ENCODE assay signal across 14 cellular contexts in genomic region chr6:79694156-79694555, GRCh38.
DNase-seq lines count a peak whose midpoint lies in the region; ATAC-seq and TF ChIP-seq lines count a peak whose summit lies in the region.
"Had no signal": no experiment of that assay in that cellular context is flagged by ENCODE, and none has a peak within 500 bp of the region (broad histone marks: within the 10 kb centered on the region; RNA-seq: fewer than 3 reads in every experiment).

No MANE protein-coding gene starts in this region.

- 69 to 80% (median 76%) methylated on average over 3 of the region's 3 CpGs for WGBS in heart left ventricle, 4 donors

- ATAC-seq in heart left ventricle, result no peak
- ATAC-seq in left ventricle myocardium superior, result peak; percentile 29
- ATAC-seq in GM19395 (IDR thresholded peaks at IDR 0.05; ENCODE audit: unreplicated experiment), result no peak
- ATAC-seq: GM12878 had no signal

- H3K4me3 ChIP-seq in cardiac muscle cell (no peak overlapping the region), heart left ventricle (no peak overlapping the region), skeletal muscle cell (ENCODE audit: low read depth, low read length) (no peak overlapping the region)
- H3K4me3 ChIP-seq: GM12878, GM23338 had no signal

- H3K36me3 ChIP-seq in cardiac muscle cell, result no peaks in the 10 kb centered on the region
- peaks cover 0 to 4% (median 0%) of the 10 kb centered on the region in 9 donors for H3K36me3 ChIP-seq in heart left ventricle

- DNase-seq in cardiac muscle cell (ENCODE audit: low read depth in 1 of 2, low spot score in 1 of 2) (no peak), heart left ventricle (no peak), left ventricle myocardium superior (no peak), skeletal muscle cell (ENCODE audit: low read depth) (peak; percentile 4), GM20000 (ENCODE audit: low spot score) (no peak), islet precursor cell (no peak)
- DNase-seq: C1 segment of cervical spinal cord; Calu3; CD4-positive, alpha-beta T cell; DMS 273 treated with DMSO at 0.1 percent for 48 hours; DMS79 had no signal

- TF ChIP-seq CTCF in cardiac muscle cell (IDR thresholded peaks at IDR 0.05; ENCODE audit: low read depth, low read length) (no peak), heart left ventricle (IDR thresholded peaks at IDR 0.05) (no peak), GM20000 (IDR thresholded peaks at IDR 0.05; ENCODE audit: extremely low read depth, missing control alignments) (no peak)

- intact Hi-C loops in heart left ventricle (cut with DNase I) (no loop called here), left ventricle myocardium superior (cut with micrococcal nuclease) (no loop called here)

- TF ChIP-seq POLR2A in heart left ventricle (IDR thresholded peaks at IDR 0.05), result no peak

- H3K4me1 ChIP-seq in cardiac muscle cell (ENCODE audit: low read depth), result peaks cover 8% of the 10 kb centered on the region
- peaks cover 0 to 5% (median 0%) of the 10 kb centered on the region in 12 donors for H3K4me1 ChIP-seq in heart left ventricle

- no peaks in the 10 kb centered on the region for H3K9me3 ChIP-seq in cardiac muscle cell (ENCODE audit: low read depth)
- no peaks in the 10 kb centered on the region for H3K9me3 ChIP-seq in heart left ventricle

- H3K27me3 ChIP-seq in cardiac muscle cell (no peaks in the 10 kb centered on the region), heart left ventricle (no peaks in the 10 kb centered on the region)

- peak overlapping the region; percentile 48 for H3K27ac ChIP-seq in cardiac muscle cell
- no peak overlapping the region for H3K27ac ChIP-seq in heart left ventricle
